Comparison of ENCODE assay signal across 9 cellular contexts in genomic region chr5:36769129-36769528, GRCh38.
"Had no signal": no experiment of that assay in that cellular context is flagged by ENCODE, and none has a peak within 500 bp of the region (broad histone marks: within the 10 kb centered on the region; RNA-seq: fewer than 3 reads in every experiment).

No MANE protein-coding gene starts in this region.

- H3K9me3 ChIP-seq: HAP-1 had no signal

- H3K4me3 ChIP-seq: GM23248, HAP-1, K562 had no signal

- ATAC-seq: HCT116, K562 had no signal

- DNase-seq: GM23248, GOT3, H7, IMR-90, KG1 had no signal

- H3K36me3 ChIP-seq: HAP-1 had no signal

- H3K9ac ChIP-seq: GM23248 had no signal

- H3K4me1 ChIP-seq: HAP-1 had no signal

- H3K27ac ChIP-seq: GM23248, HL-60 had no signal

- H2AFZ ChIP-seq: GM23248 had no signal
